12 cellular contexts compared by ENCODE assay signal in genomic region chr11:73995731-73996130, GRCh38. TPM values are rescaled to one million over a fixed set of nuclear protein-coding genes. Genes with fewer than 3 reads are reported as not detected.
A peak's percentile ranks its signal among the peaks of the same experiment; 100 is the strongest.
DNase-seq lines count a peak whose midpoint lies in the region; ATAC-seq, FAIRE-seq and TF ChIP-seq lines count a peak whose summit lies in the region.
"Had no signal": no experiment of that assay in that cellular context is flagged by ENCODE, and none has a peak within 500 bp of the region (broad histone marks: within the 10 kb centered on the region; RNA-seq: fewer than 3 reads in every experiment).

No MANE protein-coding gene starts in this region.

- ATAC-seq in GM21529 (IDR thresholded peaks at IDR 0.05; ENCODE audit: unreplicated experiment) (peak; percentile 54), left colon (peak; percentile 10)

- CTCF ChIA-PET in CD8-positive, alpha-beta memory T cell (lab: Charles Lee), result interaction anchor here (1.0 to 2.4 kb wide), 5 partner anchors 9 to 32 kb away, joined by 3 to 15 read pairs (median 4); no protein-coding TSS in a partner anchor
- CTCF ChIA-PET in OCI-LY7 (lab: Charles Lee; ENCODE audit: unreplicated experiment), result no interaction called here

- no peak for FAIRE-seq in kidney (lab: Jason Lieb, UNC)

- no peaks in the 10 kb centered on the region for H3K9me3 Mint-ChIP-seq in CD8-positive, alpha-beta memory T cell

- peaks cover 60% of the 10 kb centered on the region for H3K4me1 ChIP-seq in CD8-positive, alpha-beta memory T cell (ENCODE audit: insufficient read depth, low read length)
- H3K4me1 ChIP-seq in OCI-LY7 (ENCODE audit: insufficient read depth, low read length, poor library complexity, severe bottlenecking) (peaks cover 96% of the 10 kb centered on the region), kidney (ENCODE audit: control insufficient read depth in 1 of 2, insufficient read depth in 1 of 2, low read depth in 1 of 2, low read length in 2 of 2) (no peaks in the 10 kb centered on the region)

- H3K9me3 ChIP-seq in CD8-positive, alpha-beta memory T cell (ENCODE audit: low read length), result no peaks in the 10 kb centered on the region
- H3K9me3 ChIP-seq in OCI-LY7 (ENCODE audit: low read length) (no peaks in the 10 kb centered on the region), kidney (ENCODE audit: control insufficient read depth in 1 of 2, low read length in 2 of 2) (no peaks in the 10 kb centered on the region)
- H3K9me3 ChIP-seq: thoracic aorta had no signal

- peak overlapping the region; percentile 50; the same call in 1 of the 2 replicates for H2AFZ ChIP-seq in OCI-LY7 (ENCODE audit: low read length)

- H3K9me2 ChIP-seq in OCI-LY7 (ENCODE audit: insufficient read depth, low read length), result no peaks in the 10 kb centered on the region

- H3K27me3 ChIP-seq in CD8-positive, alpha-beta memory T cell (ENCODE audit: insufficient read depth, low read length, poor library complexity, severe bottlenecking), result no peaks in the 10 kb centered on the region

- H3K4me2 ChIP-seq in OCI-LY7 (ENCODE audit: low read length), result peak overlapping the region; percentile 66

- peak overlapping the region; percentile 93 for H3K27ac ChIP-seq in CD8-positive, alpha-beta memory T cell (ENCODE audit: low read depth, low read length)
- H3K27ac ChIP-seq in OCI-LY7 (ENCODE audit: low read depth, low read length, poor library complexity, severe bottlenecking) (peak overlapping the region; percentile 88), kidney (ENCODE audit: low read depth in 2 of 2, low read length in 2 of 2) (no peak overlapping the region)
- H3K27ac ChIP-seq: thoracic aorta had no signal

- H3K4me1 Mint-ChIP-seq in CD8-positive, alpha-beta memory T cell, result peaks cover 41 to 75% (median 71%) of the 10 kb centered on the region in 3 donors

- peak overlapping the region; percentile 93 to 99 (median 98) for H3K27ac Mint-ChIP-seq in CD8-positive, alpha-beta memory T cell

- intact Hi-C loops in OCI-LY7 (cut with micrococcal nuclease; ENCODE audit: unreplicated experiment), result no loop called here
- intact Hi-C loops in left colon (cut with DNase I, micrococcal nuclease), result no loop called here
- intact Hi-C loops in kidney (cut with DNase I), result no loop called here

- no peaks in the 10 kb centered on the region; the same call in 1 of the 2 replicates for H3K79me2 ChIP-seq in OCI-LY7 (ENCODE audit: insufficient read depth, low read depth, low read length)

- TF ChIP-seq CTCF in OCI-LY7 (conservative IDR thresholded peaks at IDR 0.05; ENCODE audit: low read length), result no peak
- no peak for TF ChIP-seq CTCF in kidney (IDR thresholded peaks at IDR 0.05; ENCODE audit: borderline replicate concordance, extremely low read depth, insufficient read depth)

- H3K36me3 Mint-ChIP-seq in CD8-positive, alpha-beta memory T cell, result peaks cover 0 to 3% (median 0%) of the 10 kb centered on the region in 3 donors

- no peak overlapping the region for H3K9ac ChIP-seq in kidney (ENCODE audit: low read length in 2 of 2)

- no peaks in the 10 kb centered on the region for H4K20me1 ChIP-seq in OCI-LY7 (ENCODE audit: insufficient read depth, low read length)

- H3K27me3 Mint-ChIP-seq in CD8-positive, alpha-beta memory T cell, result no peaks in the 10 kb centered on the region

- H3K36me3 ChIP-seq in CD8-positive, alpha-beta memory T cell (ENCODE audit: insufficient read depth, low read length), result no peaks in the 10 kb centered on the region
- no peaks in the 10 kb centered on the region for H3K36me3 ChIP-seq in OCI-LY7 (ENCODE audit: insufficient read depth, low read length)
- no peaks in the 10 kb centered on the region for H3K36me3 ChIP-seq in kidney (ENCODE audit: control insufficient read depth in 1 of 2, insufficient read depth in 2 of 2, low read length in 2 of 2)
- H3K36me3 ChIP-seq: thoracic aorta had no signal

- H3K4me3 Mint-ChIP-seq in CD8-positive, alpha-beta memory T cell, result peak overlapping the region; percentile 55 to 86 (median 74)

- TSS peak; percentile 95 for BruUV-seq in OCI-LY7 (replicated peaks; lab: Mats Ljungman, UMichigan)

- POLR2A ChIA-PET in CD8-positive, alpha-beta memory T cell (lab: Charles Lee), result interaction anchor here (0.6 to 3.5 kb wide), 9 partner anchors 9 to 29 kb away, joined by 3 to 52 read pairs (median 8); partner anchors contain the start of gene UCP2
- POLR2A ChIA-PET in OCI-LY7 (lab: Charles Lee), result interaction anchor here (0.8 to 3.9 kb wide), 6 partner anchors 9 to 25 kb away, joined by 3 to 46 read pairs (median 7); partner anchors contain the start of gene UCP2

- DNase-seq in CD8-positive, alpha-beta memory T cell, result peak in 3 of 5 donors; percentile 68 to 86 (median 72)
- DNase-seq in OCI-LY7 (ENCODE audit: low spot score) (peak; percentile 51), left colon (no peak), COR-L47 (lab: John Stamatoyannopoulos, UW) (no peak), kidney (no peak), NK-92 (lab: John Stamatoyannopoulos, UW; ENCODE audit: unreplicated experiment) (no peak), activated gamma-delta T cell (lab: John Stamatoyannopoulos, UW) (no peak)
- DNase-seq: amniotic stem cell, NCI-H1930 had no signal

- peak overlapping the region; percentile 49 for H3K4me3 ChIP-seq in CD8-positive, alpha-beta memory T cell (ENCODE audit: low read length)
- H3K4me3 ChIP-seq in OCI-LY7 (ENCODE audit: low read depth, low read length, poor library complexity, severe bottlenecking), result peak overlapping the region; percentile 42
- no peak overlapping the region for H3K4me3 ChIP-seq in kidney (ENCODE audit: low read length in 2 of 2)
- H3K4me3 ChIP-seq: thoracic aorta had no signal

RNA-seq across cellular contexts. Expression of gene UCP2, which starts 13.1 kb away (rescaled TPM):
- total RNA-seq in CD8-positive, alpha-beta memory T cell, result 100 to 1,000 TPM; 279 to 295 TPM
- polyA plus RNA-seq in CD8-positive, alpha-beta memory T cell, result 962 TPM
- 82.7 and 145 TPM in 2 replicates for total RNA-seq in OCI-LY7 (2014; rRNA removed; shearing (Covaris generic))
- total RNA-seq in OCI-LY7 (2022) (358 and 389 TPM in 2 replicates), left colon (10 to 100 TPM; 33.9 to 46.7 TPM), kidney (104 TPM)
- polyA plus RNA-seq in kidney (ENCODE audit: insufficient read depth, low read depth, low replicate concordance), result 36.4 TPM

RNA-seq across cellular contexts. Expression of gene UCP3, which starts 13.2 kb away (rescaled TPM):
- total RNA-seq in CD8-positive, alpha-beta memory T cell, result 1 to 10 TPM; 2.8 to 2.9 TPM
- 0.36 TPM for polyA plus RNA-seq in CD8-positive, alpha-beta memory T cell
- 1.5 and 3.2 TPM in 2 replicates for total RNA-seq in OCI-LY7 (2014; rRNA removed; shearing (Covaris generic))
- total RNA-seq in OCI-LY7 (2022), result 1.8 and 2.4 TPM in 2 replicates
- 1 to 10 TPM; 1.1 to 2.4 TPM for total RNA-seq in left colon
- total RNA-seq in kidney, result 4.0 TPM
- polyA plus RNA-seq in kidney (ENCODE audit: insufficient read depth, low read depth, low replicate concordance), result 0.28 TPM

RNA-seq across cellular contexts. Expression of gene DNAJB13, which starts 44.9 kb away (rescaled TPM):
- total RNA-seq in CD8-positive, alpha-beta memory T cell, result under 1 TPM; 0.31 to 0.44 TPM
- polyA plus RNA-seq in CD8-positive, alpha-beta memory T cell, result not detected
- total RNA-seq in OCI-LY7 (2014; rRNA removed; shearing (Covaris generic)), result not detected in 2 replicates
- total RNA-seq in OCI-LY7 (2022) (0.29 and 0.81 TPM in 2 replicates), left colon (not detected), kidney (4.3 TPM)
- 1.5 TPM for polyA plus RNA-seq in kidney (ENCODE audit: insufficient read depth, low read depth, low replicate concordance)
- total RNA-seq: SK-MEL-5 had no signal

Comparison
In these comparisons a context has a peak if more than half of its experiments do, and no peak if none do; other contexts are left out.
1. DNase-seq: peak in CD8-positive, alpha-beta memory T cell (3 of 5) and OCI-LY7 (single experiment); none in left colon (0 of 2), COR-L47 (single experiment), kidney (single experiment), NK-92 (single experiment) and activated gamma-delta T cell (single experiment).
2. H3K27ac ChIP-seq: peak in CD8-positive, alpha-beta memory T cell (single experiment) and OCI-LY7 (single experiment); none in kidney (0 of 2).
3. H3K4me3 ChIP-seq: peak in CD8-positive, alpha-beta memory T cell (single experiment) and OCI-LY7 (single experiment); none in kidney (0 of 2).